Comparison of ENCODE assay signal across 31 cellular contexts in the genomic region with DNA sequence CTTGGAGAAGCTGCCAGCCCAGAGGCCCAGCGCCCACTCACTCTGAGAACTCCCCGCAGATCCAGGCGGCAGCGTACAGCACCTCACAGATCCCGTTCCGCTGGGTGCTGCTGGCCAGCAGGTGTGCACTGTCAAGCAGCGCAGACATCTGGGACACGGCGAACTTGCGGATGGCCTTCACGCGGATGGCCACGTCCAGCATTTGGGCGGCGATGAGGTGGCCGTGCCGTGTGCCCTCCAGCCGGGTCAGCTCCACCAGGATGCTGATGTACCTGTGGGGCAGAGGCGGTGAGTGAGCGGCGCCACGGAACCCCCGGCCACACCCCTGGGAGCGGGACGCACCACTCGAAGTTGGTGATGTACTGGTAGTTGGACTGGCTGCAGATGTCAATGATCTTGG.
"Had no signal": no experiment of that assay in that cellular context is flagged by ENCODE, and none has a peak within 500 bp of the region (broad histone marks: within the 10 kb centered on the region; RNA-seq: fewer than 3 reads in every experiment).

No MANE protein-coding gene starts in this region.

- ATAC-seq: activated CD8-positive, alpha-beta T cell treated with anti-CD3 and anti-CD28 coated beads for 36 hours; activated naive CD8-positive, alpha-beta T cell treated with anti-CD3 and anti-CD28 coated beads, Interleukin-2, amount 50 U/mL, for 24 hours; activated T-cell treated with anti-CD3 and anti-CD28 coated beads, Interleukin-2, amount 50 U/mL, for 4 hours; activated T-helper 17 cell treated with anti-CD3 and anti-CD28 coated beads, Interleukin-2, amount 50 U/mL, for 72 hours; foreskin keratinocyte; heart left ventricle; naive thymus-derived CD4-positive, alpha-beta T cell; stimulated activated naive B cell treated with anti-CD40 and anti-IgM and Interleukin-4, amounts not matched to agents 10 μg/mL and 1 μg/mL and 100 μg/mL, for 72 hours had no signal

- H3K9ac ChIP-seq: parathyroid adenoma had no signal

- H2AFZ ChIP-seq: parathyroid adenoma had no signal

- H3K27me3 ChIP-seq: esophagus muscularis mucosa, foreskin keratinocyte, heart left ventricle, stomach, thyroid gland, upper lobe of left lung, vagina had no signal

- H3K4me1 ChIP-seq: esophagus muscularis mucosa, foreskin keratinocyte, heart left ventricle, parathyroid adenoma, psoas muscle, stomach, thyroid gland, upper lobe of left lung, vagina had no signal

- H3K4me3 ChIP-seq: esophagus muscularis mucosa, heart left ventricle, psoas muscle, stomach, thyroid gland, upper lobe of left lung, vagina had no signal

- DNase-seq: activated B cell treated with CpG ODN at 0.5 μM for 24 hours; activated CD4-positive, alpha-beta T cell treated with anti-CD3 and anti-CD28 coated beads, Interleukin-2, amount 50 U/mL, for 1 hour; activated CD8-positive, alpha-beta T cell treated with anti-CD3 and anti-CD28 coated beads for 36 hours; activated gamma-delta T cell treated with Interleukin-2 at 50 U/mL for 16 hours; activated naive CD4-positive, alpha-beta T cell treated with anti-CD3 and anti-CD28 coated beads, Interleukin-2, amount 50 U/mL, for 16 hours; activated naive CD8-positive, alpha-beta T cell treated with anti-CD3 and anti-CD28 coated beads, Interleukin-2, amount 50 U/mL, for 24 hours; activated T-cell treated with anti-CD3 and anti-CD28 coated beads, Interleukin-2, amount 50 U/mL, for 4 hours; amygdala; dermis blood vessel endothelial cell; effector CD4-positive, alpha-beta T cell; foreskin keratinocyte; heart left ventricle; hypothalamus; immature natural killer cell; kidney; left colon; midbrain; naive thymus-derived CD4-positive, alpha-beta T cell; occipital lobe; psoas muscle; stimulated activated CD4-positive, alpha-beta T cell treated with anti-CD3 and anti-CD28 coated beads, Interleukin-15, amount 100 ng/mL, for 24 hours; stimulated activated CD4-positive, alpha-beta T cell treated with anti-CD3 and anti-CD28 coated beads, Interleukin-2, amount 100 ng/mL, for 24 hours; stimulated activated naive B cell treated with anti-CD40 and anti-IgM and Interleukin-4, amounts not matched to agents 10 μg/mL and 1 μg/mL and 100 μg/mL, for 72 hours; stomach; thyroid gland had no signal

- H3K27ac ChIP-seq: esophagus muscularis mucosa, foreskin keratinocyte, heart left ventricle, parathyroid adenoma, psoas muscle, stomach, thyroid gland, upper lobe of left lung, vagina had no signal

- FAIRE-seq: colon, kidney had no signal

- H3K9me3 ChIP-seq: esophagus muscularis mucosa, heart left ventricle, psoas muscle, stomach, thyroid gland, upper lobe of left lung, vagina had no signal
